Comparison of ENCODE assay signal across 9 cellular contexts in the genomic region with DNA sequence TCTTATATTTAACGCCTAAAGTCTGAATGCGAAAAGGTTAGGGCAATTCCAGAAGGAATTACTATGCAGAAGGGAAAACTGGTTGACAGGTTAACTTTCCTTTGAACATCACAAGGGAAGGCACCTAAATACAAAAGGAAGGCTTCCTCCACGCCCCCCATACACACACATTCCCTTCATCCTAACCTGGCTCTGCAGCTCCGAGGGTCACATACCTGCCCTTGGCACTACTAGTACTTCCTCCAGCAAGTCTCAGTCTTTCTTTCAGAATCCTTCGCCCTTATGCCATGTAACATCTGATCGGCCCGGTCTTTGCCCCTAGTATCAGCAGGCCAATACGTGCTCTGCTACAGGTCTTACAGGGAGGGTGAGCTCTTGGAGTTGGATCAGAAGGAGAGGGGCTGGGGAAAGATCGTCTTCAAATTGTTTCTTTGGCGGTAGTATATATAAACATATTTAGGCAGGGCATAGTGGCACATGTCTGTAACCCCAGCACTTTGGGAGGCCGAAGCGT. TPM values are rescaled to one million over a fixed set of nuclear protein-coding genes. Genes with fewer than 3 reads are reported as not detected.
A peak's percentile ranks its signal among the peaks of the same experiment; 100 is the strongest.
DNase-seq lines count a peak whose midpoint lies in the region; ATAC-seq and TF ChIP-seq lines count a peak whose summit lies in the region.
"Had no signal": no experiment of that assay in that cellular context is flagged by ENCODE, and none has a peak within 500 bp of the region (broad histone marks: within the 10 kb centered on the region; RNA-seq: fewer than 3 reads in every experiment).

No MANE protein-coding gene starts in this region.

- H3K4me3 Mint-ChIP-seq in dendritic cell treated with granulocyte-macrophage colony-stimulating factor and Interleukin-4, amounts not matched to agents 40 ng/mL and 50 ng/mL, for 4 days, result peak overlapping the region; percentile 27
- peak overlapping the region; percentile 88 for H3K4me3 Mint-ChIP-seq in osteocyte (ENCODE audit: unreplicated experiment)

- peaks cover 14% of the 10 kb centered on the region for H3K36me3 Mint-ChIP-seq in dendritic cell treated with granulocyte-macrophage colony-stimulating factor and Interleukin-4, amounts not matched to agents 40 ng/mL and 50 ng/mL, for 4 days (ENCODE audit: low read depth)
- no peaks in the 10 kb centered on the region for H3K36me3 Mint-ChIP-seq in osteocyte (ENCODE audit: unreplicated experiment)

- peaks cover 8% of the 10 kb centered on the region for H3K4me1 Mint-ChIP-seq in dendritic cell treated with granulocyte-macrophage colony-stimulating factor and Interleukin-4, amounts not matched to agents 40 ng/mL and 50 ng/mL, for 4 days (ENCODE audit: low read depth)
- H3K4me1 Mint-ChIP-seq in osteocyte (ENCODE audit: unreplicated experiment), result peaks cover 26% of the 10 kb centered on the region

- intact Hi-C loops in dendritic cell treated with granulocyte-macrophage colony-stimulating factor and Interleukin-4, amounts not matched to agents 40 ng/mL and 50 ng/mL, for 4 days (cut with micrococcal nuclease), result no loop called here

- peaks cover 2% of the 10 kb centered on the region; the same call in 1 of the 2 replicates for H3K36me3 ChIP-seq in BE2C
- H3K36me3 ChIP-seq: SJCRH30 had no signal

- no peak for ATAC-seq in omental fat pad (ENCODE audit: low FRiP score)

- TF ChIP-seq CTCF in osteocyte (IDR thresholded peaks at IDR 0.05), result no peak
- no peak for TF ChIP-seq CTCF in omental fat pad (IDR thresholded peaks at IDR 0.05)
- no peak for TF ChIP-seq CTCF in BE2C (IDR thresholded peaks at IDR 0.05; ENCODE audit: low read depth, low read length)

- H3K27me3 Mint-ChIP-seq in dendritic cell treated with granulocyte-macrophage colony-stimulating factor and Interleukin-4, amounts not matched to agents 40 ng/mL and 50 ng/mL, for 4 days, result no peaks in the 10 kb centered on the region
- no peaks in the 10 kb centered on the region for H3K27me3 Mint-ChIP-seq in osteocyte (ENCODE audit: unreplicated experiment)

- CTCF ChIA-PET in HEK293T (lab: Yijun Ruan, JAX), result interaction anchor here (1.5 kb wide), 1 partner anchor 12 kb away, joined by 6 read pairs; no protein-coding TSS in a partner anchor

- peak overlapping the region; percentile 98 for H3K27ac Mint-ChIP-seq in dendritic cell treated with granulocyte-macrophage colony-stimulating factor and Interleukin-4, amounts not matched to agents 40 ng/mL and 50 ng/mL, for 4 days
- H3K27ac Mint-ChIP-seq in osteocyte (ENCODE audit: unreplicated experiment), result peak overlapping the region; percentile 96

- DNase-seq in ELF-1 (ENCODE audit: low read depth, low spot score) (peak; percentile 31), NCI-H146 (lab: John Stamatoyannopoulos, UW) (peak; percentile 14), osteocyte (ENCODE audit: extremely low spot score, unreplicated experiment) (no peak), omental fat pad (ENCODE audit: low spot score) (no peak), BE2C (no peak), DMS 273 treated with DMSO at 0.1 percent for 48 hours (lab: John Stamatoyannopoulos, UW) (no peak), HEK293T (ENCODE audit: extremely low spot score) (no peak)
- DNase-seq: SJCRH30 had no signal

- POLR2A ChIA-PET in HEK293T (lab: Yijun Ruan, JAX), result interaction anchor here (0.9 to 2.6 kb wide), 2 partner anchors 21 to 102 kb away, joined by 4 to 11 read pairs; partner anchors contain the start of genes ATPSCKMT and CCT5

- no peaks in the 10 kb centered on the region for H3K27me3 ChIP-seq in BE2C
- H3K27me3 ChIP-seq: SJCRH30 had no signal

- H3K4me3 ChIP-seq in BE2C (ENCODE audit: low read depth, low read length), result no peak overlapping the region

- no peaks in the 10 kb centered on the region for H3K4me1 ChIP-seq in BE2C
- H3K4me1 ChIP-seq: SJCRH30 had no signal

- no peaks in the 10 kb centered on the region for H3K9me3 ChIP-seq in BE2C
- H3K9me3 ChIP-seq: SJCRH30 had no signal

- no peaks in the 10 kb centered on the region for H3K9me3 Mint-ChIP-seq in dendritic cell treated with granulocyte-macrophage colony-stimulating factor and Interleukin-4, amounts not matched to agents 40 ng/mL and 50 ng/mL, for 4 days
- no peaks in the 10 kb centered on the region for H3K9me3 Mint-ChIP-seq in osteocyte (ENCODE audit: unreplicated experiment)

TF ChIP-seq in HEK293T, 16 proteins besides CTCF, POLR2A, EP300 and RAD21:
- TF ChIP-seq ZNF384 (IDR thresholded peaks at IDR 0.05) (no peak), NFRKB (IDR thresholded peaks at IDR 0.05) (no peak), SP1 (IDR thresholded peaks at IDR 0.05) (no peak), FOXK2 (IDR thresholded peaks at IDR 0.05) (no peak), LEF1 (IDR thresholded peaks at IDR 0.05; ENCODE audit: borderline replicate concordance) (no peak), CTBP1 (IDR thresholded peaks at IDR 0.05; ENCODE audit: borderline replicate concordance) (no peak), HDGF (IDR thresholded peaks at IDR 0.05; ENCODE audit: borderline replicate concordance) (no peak), SUZ12 (IDR thresholded peaks at IDR 0.05) (no peak), FOXM1 (IDR thresholded peaks at IDR 0.05; ENCODE audit: borderline replicate concordance) (no peak), FOXA1 (IDR thresholded peaks at IDR 0.05) (no peak), ELF4 (IDR thresholded peaks at IDR 0.05) (no peak), L3MBTL2 (conservative IDR thresholded peaks at IDR 0.05) (no peak), ARNT (IDR thresholded peaks at IDR 0.05) (no peak), BHLHE40 (IDR thresholded peaks at IDR 0.05; ENCODE audit: borderline replicate concordance) (no peak), TARDBP (IDR thresholded peaks at IDR 0.05) (no peak)
- TF ChIP-seq, protein P1, sequence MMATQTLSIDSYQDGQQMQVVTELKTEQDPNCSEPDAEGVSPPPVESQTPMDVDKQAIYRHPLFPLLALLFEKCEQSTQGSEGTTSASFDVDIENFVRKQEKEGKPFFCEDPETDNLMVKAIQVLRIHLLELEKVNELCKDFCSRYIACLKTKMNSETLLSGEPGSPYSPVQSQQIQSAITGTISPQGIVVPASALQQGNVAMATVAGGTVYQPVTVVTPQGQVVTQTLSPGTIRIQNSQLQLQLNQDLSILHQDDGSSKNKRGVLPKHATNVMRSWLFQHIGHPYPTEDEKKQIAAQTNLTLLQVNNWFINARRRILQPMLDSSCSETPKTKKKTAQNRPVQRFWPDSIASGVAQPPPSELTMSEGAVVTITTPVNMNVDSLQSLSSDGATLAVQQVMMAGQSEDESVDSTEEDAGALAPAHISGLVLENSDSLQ (IDR thresholded peaks at IDR 0.05), result no peak

RNA-seq across cellular contexts. Expression of gene MARCHF6, which starts 1.6 kb away (rescaled TPM):
- 180 and 190 TPM in 2 replicates for total RNA-seq in osteocyte
- 100 to 1,000 TPM in 3 of 4 donors, 10 to 100 TPM in 1; 99.0 to 153 (median 120) TPM for total RNA-seq in omental fat pad
- polyA plus RNA-seq in BE2C (2012; ENCODE audit: insufficient read depth, insufficient read length, low read depth), result 87.7 TPM

RNA-seq across cellular contexts. Expression of gene CMBL, which starts 44.2 kb away (rescaled TPM):
- total RNA-seq in osteocyte, result 23.3 and 24.2 TPM in 2 replicates
- 10 to 100 TPM in 1 of 4 donors, 1 to 10 TPM in 3; 7.1 to 16.7 (median 8.7) TPM for total RNA-seq in omental fat pad
- 2.4 TPM for polyA plus RNA-seq in BE2C (2012; ENCODE audit: insufficient read depth, insufficient read length, low read depth)
- total RNA-seq: SJCRH30 had no signal

Comparison
In these comparisons a context has a peak if more than half of its experiments do, and no peak if none do; other contexts are left out.
1. DNase-seq: peak in ELF-1 (single experiment) and NCI-H146 (single experiment); none in osteocyte (single experiment), omental fat pad (single experiment), BE2C (single experiment), DMS 273 treated with DMSO at 0.1 percent for 48 hours (single experiment) and HEK293T (single experiment).